ENCODE assay signal across 1 cellular context in the genomic region with DNA sequence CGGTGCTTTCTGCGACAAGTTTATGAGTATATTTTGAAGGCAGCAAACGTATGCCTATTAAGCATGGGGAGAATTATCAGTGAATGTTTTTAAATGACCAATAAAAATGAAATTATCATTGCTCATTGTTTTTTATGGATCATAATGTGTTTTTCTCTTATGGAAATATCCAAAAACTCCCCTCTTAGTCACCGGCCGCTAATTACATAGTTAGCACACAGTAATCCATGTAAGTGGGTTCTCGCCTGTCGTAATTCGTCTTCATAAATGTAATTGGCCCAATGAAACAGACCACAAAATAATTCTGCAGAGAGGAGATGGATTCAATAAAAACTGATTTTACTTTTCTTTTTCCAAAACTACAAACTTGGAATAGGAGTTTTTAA.
TF ChIP-seq lines count a peak whose summit lies in the region.

No MANE protein-coding gene starts in this region.

TF ChIP-seq in HEK293, 187 proteins besides CTCF, POLR2A, EP300 and RAD21 (continued from another document and continues in another):
- TF ChIP-seq, protein P1, sequence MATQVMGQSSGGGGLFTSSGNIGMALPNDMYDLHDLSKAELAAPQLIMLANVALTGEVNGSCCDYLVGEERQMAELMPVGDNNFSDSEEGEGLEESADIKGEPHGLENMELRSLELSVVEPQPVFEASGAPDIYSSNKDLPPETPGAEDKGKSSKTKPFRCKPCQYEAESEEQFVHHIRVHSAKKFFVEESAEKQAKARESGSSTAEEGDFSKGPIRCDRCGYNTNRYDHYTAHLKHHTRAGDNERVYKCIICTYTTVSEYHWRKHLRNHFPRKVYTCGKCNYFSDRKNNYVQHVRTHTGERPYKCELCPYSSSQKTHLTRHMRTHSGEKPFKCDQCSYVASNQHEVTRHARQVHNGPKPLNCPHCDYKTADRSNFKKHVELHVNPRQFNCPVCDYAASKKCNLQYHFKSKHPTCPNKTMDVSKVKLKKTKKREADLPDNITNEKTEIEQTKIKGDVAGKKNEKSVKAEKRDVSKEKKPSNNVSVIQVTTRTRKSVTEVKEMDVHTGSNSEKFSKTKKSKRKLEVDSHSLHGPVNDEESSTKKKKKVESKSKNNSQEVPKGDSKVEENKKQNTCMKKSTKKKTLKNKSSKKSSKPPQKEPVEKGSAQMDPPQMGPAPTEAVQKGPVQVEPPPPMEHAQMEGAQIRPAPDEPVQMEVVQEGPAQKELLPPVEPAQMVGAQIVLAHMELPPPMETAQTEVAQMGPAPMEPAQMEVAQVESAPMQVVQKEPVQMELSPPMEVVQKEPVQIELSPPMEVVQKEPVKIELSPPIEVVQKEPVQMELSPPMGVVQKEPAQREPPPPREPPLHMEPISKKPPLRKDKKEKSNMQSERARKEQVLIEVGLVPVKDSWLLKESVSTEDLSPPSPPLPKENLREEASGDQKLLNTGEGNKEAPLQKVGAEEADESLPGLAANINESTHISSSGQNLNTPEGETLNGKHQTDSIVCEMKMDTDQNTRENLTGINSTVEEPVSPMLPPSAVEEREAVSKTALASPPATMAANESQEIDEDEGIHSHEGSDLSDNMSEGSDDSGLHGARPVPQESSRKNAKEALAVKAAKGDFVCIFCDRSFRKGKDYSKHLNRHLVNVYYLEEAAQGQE (tag by site-specific recombination; IDR thresholded peaks at IDR 0.05), result no peak
- no peak for TF ChIP-seq ZNF121 (tag by site-specific recombination; IDR thresholded peaks at IDR 0.05)
- no peak for TF ChIP-seq SCRT1 (tag by site-specific recombination; IDR thresholded peaks at IDR 0.05; ENCODE audit: borderline replicate concordance)
- TF ChIP-seq, protein P2, sequence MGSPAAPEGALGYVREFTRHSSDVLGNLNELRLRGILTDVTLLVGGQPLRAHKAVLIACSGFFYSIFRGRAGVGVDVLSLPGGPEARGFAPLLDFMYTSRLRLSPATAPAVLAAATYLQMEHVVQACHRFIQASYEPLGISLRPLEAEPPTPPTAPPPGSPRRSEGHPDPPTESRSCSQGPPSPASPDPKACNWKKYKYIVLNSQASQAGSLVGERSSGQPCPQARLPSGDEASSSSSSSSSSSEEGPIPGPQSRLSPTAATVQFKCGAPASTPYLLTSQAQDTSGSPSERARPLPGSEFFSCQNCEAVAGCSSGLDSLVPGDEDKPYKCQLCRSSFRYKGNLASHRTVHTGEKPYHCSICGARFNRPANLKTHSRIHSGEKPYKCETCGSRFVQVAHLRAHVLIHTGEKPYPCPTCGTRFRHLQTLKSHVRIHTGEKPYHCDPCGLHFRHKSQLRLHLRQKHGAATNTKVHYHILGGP (tag by site-specific recombination; IDR thresholded peaks at IDR 0.05), result no peak
- no peak for TF ChIP-seq SP3 (tag by site-specific recombination; IDR thresholded peaks at IDR 0.05)
- TF ChIP-seq ZSCAN16 (tag by site-specific recombination; IDR thresholded peaks at IDR 0.05), result no peak
- TF ChIP-seq ZNF530 (tag by site-specific recombination; IDR thresholded peaks at IDR 0.05; ENCODE audit: low read depth), result no peak
- no peak for TF ChIP-seq ZNF426 (tag by site-specific recombination; IDR thresholded peaks at IDR 0.05)
- no peak for TF ChIP-seq MEIS1 (CRISPR knock-in tag; IDR thresholded peaks at IDR 0.05; ENCODE audit: borderline replicate concordance)
- no peak for TF ChIP-seq GLIS1 (tag by site-specific recombination; IDR thresholded peaks at IDR 0.05)
- TF ChIP-seq ZNF777 (tag by site-specific recombination; IDR thresholded peaks at IDR 0.05; ENCODE audit: borderline replicate concordance), result no peak
- TF ChIP-seq, protein P3, sequence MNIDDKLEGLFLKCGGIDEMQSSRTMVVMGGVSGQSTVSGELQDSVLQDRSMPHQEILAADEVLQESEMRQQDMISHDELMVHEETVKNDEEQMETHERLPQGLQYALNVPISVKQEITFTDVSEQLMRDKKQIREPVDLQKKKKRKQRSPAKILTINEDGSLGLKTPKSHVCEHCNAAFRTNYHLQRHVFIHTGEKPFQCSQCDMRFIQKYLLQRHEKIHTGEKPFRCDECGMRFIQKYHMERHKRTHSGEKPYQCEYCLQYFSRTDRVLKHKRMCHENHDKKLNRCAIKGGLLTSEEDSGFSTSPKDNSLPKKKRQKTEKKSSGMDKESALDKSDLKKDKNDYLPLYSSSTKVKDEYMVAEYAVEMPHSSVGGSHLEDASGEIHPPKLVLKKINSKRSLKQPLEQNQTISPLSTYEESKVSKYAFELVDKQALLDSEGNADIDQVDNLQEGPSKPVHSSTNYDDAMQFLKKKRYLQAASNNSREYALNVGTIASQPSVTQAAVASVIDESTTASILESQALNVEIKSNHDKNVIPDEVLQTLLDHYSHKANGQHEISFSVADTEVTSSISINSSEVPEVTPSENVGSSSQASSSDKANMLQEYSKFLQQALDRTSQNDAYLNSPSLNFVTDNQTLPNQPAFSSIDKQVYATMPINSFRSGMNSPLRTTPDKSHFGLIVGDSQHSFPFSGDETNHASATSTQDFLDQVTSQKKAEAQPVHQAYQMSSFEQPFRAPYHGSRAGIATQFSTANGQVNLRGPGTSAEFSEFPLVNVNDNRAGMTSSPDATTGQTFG (tag by site-specific recombination; IDR thresholded peaks at IDR 0.05; ENCODE audit: borderline replicate concordance), result no peak
- TF ChIP-seq GFI1B (tag by site-specific recombination; IDR thresholded peaks at IDR 0.05), result no peak
- TF ChIP-seq, protein P4, sequence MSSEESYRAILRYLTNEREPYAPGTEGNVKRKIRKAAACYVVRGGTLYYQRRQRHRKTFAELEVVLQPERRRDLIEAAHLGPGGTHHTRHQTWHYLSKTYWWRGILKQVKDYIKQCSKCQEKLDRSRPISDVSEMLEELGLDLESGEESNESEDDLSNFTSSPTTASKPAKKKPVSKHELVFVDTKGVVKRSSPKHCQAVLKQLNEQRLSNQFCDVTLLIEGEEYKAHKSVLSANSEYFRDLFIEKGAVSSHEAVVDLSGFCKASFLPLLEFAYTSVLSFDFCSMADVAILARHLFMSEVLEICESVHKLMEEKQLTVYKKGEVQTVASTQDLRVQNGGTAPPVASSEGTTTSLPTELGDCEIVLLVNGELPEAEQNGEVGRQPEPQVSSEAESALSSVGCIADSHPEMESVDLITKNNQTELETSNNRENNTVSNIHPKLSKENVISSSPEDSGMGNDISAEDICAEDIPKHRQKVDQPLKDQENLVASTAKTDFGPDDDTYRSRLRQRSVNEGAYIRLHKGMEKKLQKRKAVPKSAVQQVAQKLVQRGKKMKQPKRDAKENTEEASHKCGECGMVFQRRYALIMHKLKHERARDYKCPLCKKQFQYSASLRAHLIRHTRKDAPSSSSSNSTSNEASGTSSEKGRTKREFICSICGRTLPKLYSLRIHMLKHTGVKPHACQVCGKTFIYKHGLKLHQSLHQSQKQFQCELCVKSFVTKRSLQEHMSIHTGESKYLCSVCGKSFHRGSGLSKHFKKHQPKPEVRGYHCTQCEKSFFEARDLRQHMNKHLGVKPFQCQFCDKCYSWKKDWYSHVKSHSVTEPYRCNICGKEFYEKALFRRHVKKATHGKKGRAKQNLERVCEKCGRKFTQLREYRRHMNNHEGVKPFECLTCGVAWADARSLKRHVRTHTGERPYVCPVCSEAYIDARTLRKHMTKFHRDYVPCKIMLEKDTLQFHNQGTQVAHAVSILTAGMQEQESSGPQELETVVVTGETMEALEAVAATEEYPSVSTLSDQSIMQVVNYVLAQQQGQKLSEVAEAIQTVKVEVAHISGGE (tag by site-specific recombination; conservative IDR thresholded peaks at IDR 0.05; ENCODE audit: low read depth), result no peak
- no peak for TF ChIP-seq ZNF585B (tag by site-specific recombination; IDR thresholded peaks at IDR 0.05)
- TF ChIP-seq SALL2 (tag by site-specific recombination; IDR thresholded peaks at IDR 0.05; ENCODE audit: borderline replicate concordance), result no peak
- peak; percentile 97 for TF ChIP-seq SP7 (tag by site-specific recombination; IDR thresholded peaks at IDR 0.05)
- TF ChIP-seq ZNF2 (tag by site-specific recombination; IDR thresholded peaks at IDR 0.05), result no peak
- no peak for TF ChIP-seq ZNF707 (tag by site-specific recombination; IDR thresholded peaks at IDR 0.05)
- no peak for TF ChIP-seq ZNF274 (IDR thresholded peaks at IDR 0.05; ENCODE audit: low read length)
- no peak for TF ChIP-seq ZNF274 (tag by site-specific recombination; IDR thresholded peaks at IDR 0.05; ENCODE audit: borderline replicate concordance)
- no peak for TF ChIP-seq ZNF292 (tag by site-specific recombination; IDR thresholded peaks at IDR 0.05; ENCODE audit: borderline replicate concordance, low read depth)
- TF ChIP-seq SCRT2 (tag by site-specific recombination; IDR thresholded peaks at IDR 0.05), result peak; percentile 20; the same call in 1 of the 2 replicates
- TF ChIP-seq HOXA7 (CRISPR knock-in tag; IDR thresholded peaks at IDR 0.05; ENCODE audit: borderline replicate concordance), result no peak
- no peak for TF ChIP-seq ZNF114 (tag by site-specific recombination; IDR thresholded peaks at IDR 0.05)
- TF ChIP-seq ZNF791 (tag by site-specific recombination; IDR thresholded peaks at IDR 0.05), result no peak
- TF ChIP-seq, protein P5, sequence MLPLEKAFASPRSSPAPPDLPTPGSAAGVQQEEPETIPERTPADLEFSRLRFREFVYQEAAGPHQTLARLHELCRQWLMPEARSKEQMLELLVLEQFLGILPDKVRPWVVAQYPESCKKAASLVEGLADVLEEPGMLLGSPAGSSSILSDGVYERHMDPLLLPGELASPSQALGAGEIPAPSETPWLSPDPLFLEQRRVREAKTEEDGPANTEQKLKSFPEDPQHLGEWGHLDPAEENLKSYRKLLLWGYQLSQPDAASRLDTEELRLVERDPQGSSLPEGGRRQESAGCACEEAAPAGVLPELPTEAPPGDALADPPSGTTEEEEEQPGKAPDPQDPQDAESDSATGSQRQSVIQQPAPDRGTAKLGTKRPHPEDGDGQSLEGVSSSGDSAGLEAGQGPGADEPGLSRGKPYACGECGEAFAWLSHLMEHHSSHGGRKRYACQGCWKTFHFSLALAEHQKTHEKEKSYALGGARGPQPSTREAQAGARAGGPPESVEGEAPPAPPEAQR (tag by site-specific recombination; IDR thresholded peaks at IDR 0.05), result no peak
- TF ChIP-seq, protein P6, sequence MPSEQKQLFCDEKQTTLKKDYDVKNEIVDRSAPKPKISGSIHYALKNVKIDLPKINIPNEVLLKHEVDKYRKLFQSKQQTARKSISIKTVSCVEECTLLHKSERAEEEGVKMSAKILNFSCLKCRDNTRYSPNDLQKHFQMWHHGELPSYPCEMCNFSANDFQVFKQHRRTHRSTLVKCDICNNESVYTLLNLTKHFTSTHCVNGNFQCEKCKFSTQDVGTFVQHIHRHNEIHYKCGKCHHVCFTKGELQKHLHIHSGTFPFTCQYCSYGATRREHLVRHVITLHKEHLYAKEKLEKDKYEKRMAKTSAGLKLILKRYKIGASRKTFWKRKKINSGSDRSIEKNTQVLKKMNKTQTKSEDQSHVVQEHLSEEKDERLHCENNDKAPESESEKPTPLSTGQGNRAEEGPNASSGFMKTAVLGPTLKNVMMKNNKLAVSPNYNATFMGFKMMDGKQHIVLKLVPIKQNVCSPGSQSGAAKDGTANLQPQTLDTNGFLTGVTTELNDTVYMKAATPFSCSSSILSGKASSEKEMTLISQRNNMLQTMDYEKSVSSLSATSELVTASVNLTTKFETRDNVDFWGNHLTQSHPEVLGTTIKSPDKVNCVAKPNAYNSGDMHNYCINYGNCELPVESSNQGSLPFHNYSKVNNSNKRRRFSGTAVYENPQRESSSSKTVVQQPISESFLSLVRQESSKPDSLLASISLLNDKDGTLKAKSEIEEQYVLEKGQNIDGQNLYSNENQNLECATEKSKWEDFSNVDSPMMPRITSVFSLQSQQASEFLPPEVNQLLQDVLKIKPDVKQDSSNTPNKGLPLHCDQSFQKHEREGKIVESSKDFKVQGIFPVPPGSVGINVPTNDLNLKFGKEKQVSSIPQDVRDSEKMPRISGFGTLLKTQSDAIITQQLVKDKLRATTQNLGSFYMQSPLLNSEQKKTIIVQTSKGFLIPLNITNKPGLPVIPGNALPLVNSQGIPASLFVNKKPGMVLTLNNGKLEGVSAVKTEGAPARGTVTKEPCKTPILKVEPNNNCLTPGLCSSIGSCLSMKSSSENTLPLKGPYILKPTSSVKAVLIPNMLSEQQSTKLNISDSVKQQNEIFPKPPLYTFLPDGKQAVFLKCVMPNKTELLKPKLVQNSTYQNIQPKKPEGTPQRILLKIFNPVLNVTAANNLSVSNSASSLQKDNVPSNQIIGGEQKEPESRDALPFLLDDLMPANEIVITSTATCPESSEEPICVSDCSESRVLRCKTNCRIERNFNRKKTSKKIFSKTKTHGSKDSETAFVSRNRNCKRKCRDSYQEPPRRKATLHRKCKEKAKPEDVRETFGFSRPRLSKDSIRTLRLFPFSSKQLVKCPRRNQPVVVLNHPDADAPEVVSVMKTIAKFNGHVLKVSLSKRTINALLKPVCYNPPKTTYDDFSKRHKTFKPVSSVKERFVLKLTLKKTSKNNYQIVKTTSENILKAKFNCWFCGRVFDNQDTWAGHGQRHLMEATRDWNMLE (tag by site-specific recombination; conservative IDR thresholded peaks at IDR 0.05; ENCODE audit: low read depth), result no peak
- TF ChIP-seq, protein P7, sequence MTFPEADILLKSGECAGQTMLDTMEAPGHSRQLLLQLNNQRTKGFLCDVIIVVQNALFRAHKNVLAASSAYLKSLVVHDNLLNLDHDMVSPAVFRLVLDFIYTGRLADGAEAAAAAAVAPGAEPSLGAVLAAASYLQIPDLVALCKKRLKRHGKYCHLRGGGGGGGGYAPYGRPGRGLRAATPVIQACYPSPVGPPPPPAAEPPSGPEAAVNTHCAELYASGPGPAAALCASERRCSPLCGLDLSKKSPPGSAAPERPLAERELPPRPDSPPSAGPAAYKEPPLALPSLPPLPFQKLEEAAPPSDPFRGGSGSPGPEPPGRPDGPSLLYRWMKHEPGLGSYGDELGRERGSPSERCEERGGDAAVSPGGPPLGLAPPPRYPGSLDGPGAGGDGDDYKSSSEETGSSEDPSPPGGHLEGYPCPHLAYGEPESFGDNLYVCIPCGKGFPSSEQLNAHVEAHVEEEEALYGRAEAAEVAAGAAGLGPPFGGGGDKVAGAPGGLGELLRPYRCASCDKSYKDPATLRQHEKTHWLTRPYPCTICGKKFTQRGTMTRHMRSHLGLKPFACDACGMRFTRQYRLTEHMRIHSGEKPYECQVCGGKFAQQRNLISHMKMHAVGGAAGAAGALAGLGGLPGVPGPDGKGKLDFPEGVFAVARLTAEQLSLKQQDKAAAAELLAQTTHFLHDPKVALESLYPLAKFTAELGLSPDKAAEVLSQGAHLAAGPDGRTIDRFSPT (tag by site-specific recombination; IDR thresholded peaks at IDR 0.05), result peak; percentile 69
- no peak for TF ChIP-seq KLF9 (tag by site-specific recombination; IDR thresholded peaks at IDR 0.05; ENCODE audit: low read depth)
- TF ChIP-seq ZNF423 (tag by site-specific recombination; IDR thresholded peaks at IDR 0.05), result no peak
- TF ChIP-seq WT1 (tag by site-specific recombination; IDR thresholded peaks at IDR 0.05), result peak; percentile 94
- TF ChIP-seq ZNF529 (tag by site-specific recombination; IDR thresholded peaks at IDR 0.05; ENCODE audit: insufficient replicate concordance), result no peak
- TF ChIP-seq ZNF76 (tag by site-specific recombination; IDR thresholded peaks at IDR 0.05; ENCODE audit: borderline replicate concordance, low read depth), result peak; percentile 27; the same call in 1 of the 2 replicates
- TF ChIP-seq, protein P8, sequence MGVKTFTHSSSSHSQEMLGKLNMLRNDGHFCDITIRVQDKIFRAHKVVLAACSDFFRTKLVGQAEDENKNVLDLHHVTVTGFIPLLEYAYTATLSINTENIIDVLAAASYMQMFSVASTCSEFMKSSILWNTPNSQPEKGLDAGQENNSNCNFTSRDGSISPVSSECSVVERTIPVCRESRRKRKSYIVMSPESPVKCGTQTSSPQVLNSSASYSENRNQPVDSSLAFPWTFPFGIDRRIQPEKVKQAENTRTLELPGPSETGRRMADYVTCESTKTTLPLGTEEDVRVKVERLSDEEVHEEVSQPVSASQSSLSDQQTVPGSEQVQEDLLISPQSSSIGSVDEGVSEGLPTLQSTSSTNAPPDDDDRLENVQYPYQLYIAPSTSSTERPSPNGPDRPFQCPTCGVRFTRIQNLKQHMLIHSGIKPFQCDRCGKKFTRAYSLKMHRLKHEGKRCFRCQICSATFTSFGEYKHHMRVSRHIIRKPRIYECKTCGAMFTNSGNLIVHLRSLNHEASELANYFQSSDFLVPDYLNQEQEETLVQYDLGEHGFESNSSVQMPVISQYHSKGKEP (tag by site-specific recombination; IDR thresholded peaks at IDR 0.05), result no peak
- 0 out of 2 replicates have a peak, but pooled peaks have one; percentile 25 for TF ChIP-seq ZNF24 (tag by site-specific recombination; IDR thresholded peaks at IDR 0.05)
